29 cellular contexts compared by ENCODE assay signal in the genomic region with DNA sequence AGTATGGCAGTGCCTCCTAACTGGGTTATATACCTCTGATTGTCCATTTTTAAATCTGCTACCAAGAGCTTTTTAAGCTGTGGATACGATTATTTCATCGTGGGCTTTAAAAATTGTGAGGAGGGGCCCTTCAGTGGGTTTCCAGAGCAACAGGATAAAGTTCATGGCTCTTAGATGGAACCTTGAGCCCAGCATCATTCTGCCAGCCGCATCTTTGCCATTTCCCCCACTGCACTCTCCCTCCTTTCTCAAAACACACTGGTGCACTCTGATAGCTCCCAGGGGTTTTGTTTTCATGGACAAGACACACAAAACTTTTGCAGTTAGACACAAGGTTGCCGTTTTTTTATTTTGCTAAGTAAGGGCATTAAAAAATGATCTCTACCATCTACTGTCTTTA. TPM values are rescaled to one million over a fixed set of nuclear protein-coding genes. Genes with fewer than 3 reads are reported as not detected.
DNase-seq lines count a peak whose midpoint lies in the region; ATAC-seq, FAIRE-seq and TF ChIP-seq lines count a peak whose summit lies in the region.
"Had no signal": no experiment of that assay in that cellular context is flagged by ENCODE, and none has a peak within 500 bp of the region (broad histone marks: within the 10 kb centered on the region; RNA-seq: fewer than 3 reads in every experiment).

No MANE protein-coding gene starts in this region.

- TF ChIP-seq CTCF in Calu3 (IDR thresholded peaks at IDR 0.05; ENCODE audit: unreplicated experiment) (no peak), HepG2 (CRISPR knock-in tag; IDR thresholded peaks at IDR 0.05) (no peak), testis (IDR thresholded peaks at IDR 0.05) (no peak)

- H3K27me3 Mint-ChIP-seq in Calu3 (ENCODE audit: unreplicated experiment), result no peaks in the 10 kb centered on the region
- H3K27me3 Mint-ChIP-seq: B cell; central memory CD8-positive, alpha-beta T cell; memory B cell; stimulated activated naive B cell treated with anti-CD40 and anti-IgM and Interleukin-4, amounts not matched to agents 10 μg/mL and 1 μg/mL and 100 μg/mL, for 72 hours had no signal

- H3K36me3 Mint-ChIP-seq in Calu3 (ENCODE audit: insufficient read depth, unreplicated experiment), result peaks cover 10% of the 10 kb centered on the region
- H3K36me3 Mint-ChIP-seq: immature natural killer cell had no signal

- H3K27ac Mint-ChIP-seq in Calu3 (ENCODE audit: unreplicated experiment), result peak overlapping the region; percentile 65
- H3K27ac Mint-ChIP-seq: B cell; memory B cell; stimulated activated naive B cell treated with anti-CD40 and anti-IgM and Interleukin-4, amounts not matched to agents 10 μg/mL and 1 μg/mL and 100 μg/mL, for 72 hours had no signal

- DNase-seq in Calu3 (no peak), adipocyte (ENCODE audit: low read depth) (no peak), HepG2 (ENCODE audit: low spot score) (no peak), testis (no peak), GM19239 (ENCODE audit: insufficient read length, low spot score) (no peak)
- DNase-seq: ACHN; activated CD4-positive, alpha-beta T cell treated with anti-CD3 and anti-CD28 coated beads, Interleukin-2, amount 50 U/mL, for 4 hours; activated CD4-positive, CD25-positive, alpha-beta regulatory T cell; activated naive CD4-positive, alpha-beta T cell treated with Interleukin-2 at 50 U/mL for 16 hours; activated T-cell treated with anti-CD3 and anti-CD28 coated beads, Interleukin-2, amount 50 U/mL, for 48 hours; H9; hypothalamus; immature natural killer cell; left colon; MV-4-11; NCI-H446; pancreas; retina; stimulated activated naive B cell treated with anti-CD40 and anti-IgM and Interleukin-4, amounts not matched to agents 10 μg/mL and 1 μg/mL and 100 μg/mL, for 72 hours; T-helper 1 cell had no signal

- BruUV-seq in Calu3 (replicated peaks; lab: Mats Ljungman, UMichigan) (no TSS peak), HepG2 (replicated peaks; lab: Mats Ljungman, UMichigan) (no TSS peak)

- H3K27ac ChIP-seq in HepG2 (ENCODE audit: extremely low read length, insufficient read depth, low read length), result peak overlapping the region; percentile 88
- peak overlapping the region; percentile 97 for H3K27ac ChIP-seq in subcutaneous abdominal adipose tissue (ENCODE audit: low read depth, low read length)
- H3K27ac ChIP-seq in testis, result no peak overlapping the region

- peaks cover 92% of the 10 kb centered on the region for H3K79me2 ChIP-seq in HepG2 (ENCODE audit: insufficient read depth, low read length)

- no peaks in the 10 kb centered on the region; the same call in 1 of the 2 replicates for H4K20me1 ChIP-seq in HepG2 (ENCODE audit: insufficient read depth, low read length)

- H3K9me3 ChIP-seq in adipocyte (ENCODE audit: control insufficient read depth, low read length) (no peaks in the 10 kb centered on the region), HepG2 (ENCODE audit: low read length) (no peaks in the 10 kb centered on the region), subcutaneous abdominal adipose tissue (ENCODE audit: control insufficient read depth in 5 of 5, low read length in 5 of 5) (no peaks in the 10 kb centered on the region), testis (no peaks in the 10 kb centered on the region)
- H3K9me3 ChIP-seq: pancreas had no signal

- POLR2A ChIA-PET in HepG2 (lab: Yijun Ruan, JAX), result interaction anchor here (0.7 to 2.1 kb wide), 5 partner anchors 8 to 119 kb away, joined by 3 to 7 read pairs (median 3); no protein-coding TSS in a partner anchor

- no peak for TF ChIP-seq POLR2A in HepG2 (IDR thresholded peaks at IDR 0.05; ENCODE audit: insufficient read depth in 1 of 2, low read depth in 2 of 2, low read length in 2 of 2)
- no peak for TF ChIP-seq POLR2A in testis (IDR thresholded peaks at IDR 0.05)

- H3K4me3 ChIP-seq in adipocyte (ENCODE audit: low read length) (no peak overlapping the region), HepG2 (replicated peaks in 1 of 3; ENCODE audit: insufficient read depth in 1 of 3, low read depth in 2 of 3, low read length in 3 of 3) (peak overlapping the region in 1 of 3 experiments; percentile 34; a peak in 1 of 6 replicates), subcutaneous abdominal adipose tissue (ENCODE audit: low read depth in 1 of 5, low read length in 5 of 5) (no peak overlapping the region), testis (no peak overlapping the region)
- H3K4me3 ChIP-seq: pancreas, skin epidermis had no signal

- CTCF ChIA-PET in Calu3 (lab: Charles Lee), result no interaction called here
- CTCF ChIA-PET in HepG2 (lab: Yijun Ruan, JAX; ENCODE audit: low intra/inter-chr PET ratio, low total read pairs), result no interaction called here

- H2AFZ ChIP-seq in HepG2 (ENCODE audit: low read length), result no peak overlapping the region

- no peak for TF ChIP-seq RAD21 in HepG2 (CRISPR knock-in tag; IDR thresholded peaks at IDR 0.05)

- TF ChIP-seq EP300 in HepG2 (IDR thresholded peaks at IDR 0.05; ENCODE audit: low read depth in 2 of 2, low read length in 2 of 2) (peak in 1 of 2 experiments; percentile 34; a peak in 2 of 4 replicates), HepG2 (CRISPR knock-in tag; IDR thresholded peaks at IDR 0.05; ENCODE audit: borderline replicate concordance) (no peak)

- intact Hi-C loops in Calu3 (cut with micrococcal nuclease; ENCODE audit: unreplicated experiment) (no loop called here), HepG2 (cut with micrococcal nuclease; ENCODE audit: unreplicated experiment) (loop anchor here (2.0 to 10.0 kb wide), 4 partner anchors 15 to 383 kb away; a partner anchor contains a TSS), testis (cut with DNase I; ENCODE audit: low total_unique reads) (no loop called here)

- peaks cover 52% of the 10 kb centered on the region for H3K4me1 Mint-ChIP-seq in Calu3 (ENCODE audit: low read depth, unreplicated experiment)

- peak overlapping the region; percentile 10 for H3K4me3 Mint-ChIP-seq in Calu3 (ENCODE audit: low read depth, unreplicated experiment)
- H3K4me3 Mint-ChIP-seq: B cell; central memory CD8-positive, alpha-beta T cell; H9; immature natural killer cell; memory B cell; neural crest cell; stimulated activated naive B cell treated with anti-CD40 and anti-IgM and Interleukin-4, amounts not matched to agents 10 μg/mL and 1 μg/mL and 100 μg/mL, for 72 hours had no signal

- peak overlapping the region; percentile 66 for H3K4me2 ChIP-seq in HepG2 (ENCODE audit: low read depth, low read length)

- ATAC-seq in HepG2 (no peak), HG02938 (IDR thresholded peaks at IDR 0.05; ENCODE audit: unreplicated experiment) (no peak), GM18519 (IDR thresholded peaks at IDR 0.05; ENCODE audit: low FRiP score, unreplicated experiment) (no peak)

- in situ Hi-C loops in HepG2 (cut with HindIII; ENCODE audit: extremely low pct_ligation_motif_present, low pct_unique_long_range_greater_than_20kb), result no loop called here

- peak overlapping the region; percentile 59 for H3K9ac ChIP-seq in adipocyte (ENCODE audit: low read length)
- H3K9ac ChIP-seq in HepG2 (ENCODE audit: insufficient read depth, low read depth, low read length), result peak overlapping the region; percentile 51
- peak overlapping the region in 2 of 5 donors; percentile 17 to 31 for H3K9ac ChIP-seq in subcutaneous abdominal adipose tissue (ENCODE audit: low read length in 5 of 5)

- FAIRE-seq in HepG2 (lab: Jason Lieb, UNC), result no peak
- no peak for FAIRE-seq in GM19239 (lab: Jason Lieb, UNC)
- FAIRE-seq: GM12891, pancreas had no signal

- WGBS in HepG2 (ENCODE audit: low lambda C conversion rate), result 10% methylated on average over 4 of the region's 4 CpGs
- WGBS in testis, 2 donors, result 60 to 66% methylated on average over 4 of the region's 4 CpGs

- H3K27me3 ChIP-seq in adipocyte (replicated peaks; ENCODE audit: control insufficient read depth, insufficient read depth, low read length) (no peaks in the 10 kb centered on the region), HepG2 (ENCODE audit: control insufficient read depth in 1 of 2, insufficient read depth in 2 of 2, low read length in 2 of 2) (no peaks in the 10 kb centered on the region), subcutaneous abdominal adipose tissue (ENCODE audit: control insufficient read depth in 5 of 5, insufficient read depth in 4 of 5, low read length in 5 of 5) (no peaks in the 10 kb centered on the region), testis (no peaks in the 10 kb centered on the region)
- H3K27me3 ChIP-seq: pancreas had no signal

- H3K36me3 ChIP-seq in adipocyte (ENCODE audit: control insufficient read depth, insufficient read depth, low read length, severe bottlenecking) (no peaks in the 10 kb centered on the region), HepG2 (replicated peaks in 1 of 2; ENCODE audit: control insufficient read depth in 1 of 2, insufficient read depth in 2 of 2, low read length in 2 of 2) (peaks cover 0 to 7% of the 10 kb centered on the region in 2 experiments; a peak in 2 of 5 replicates), subcutaneous abdominal adipose tissue (ENCODE audit: control insufficient read depth in 5 of 5, insufficient read depth in 5 of 5, low read length in 5 of 5) (peaks cover 0 to 2% (median 0%) of the 10 kb centered on the region in 5 donors), testis (ENCODE audit: low read depth, missing control alignments) (no peaks in the 10 kb centered on the region)
- H3K36me3 ChIP-seq: pancreas had no signal

- H3K4me1 ChIP-seq in adipocyte (ENCODE audit: control insufficient read depth, insufficient read depth, low read length), result peaks cover 60% of the 10 kb centered on the region
- peaks cover 100% of the 10 kb centered on the region for H3K4me1 ChIP-seq in HepG2 (ENCODE audit: insufficient read depth, low read length)
- peaks cover 11 to 82% (median 72%) of the 10 kb centered on the region in 5 donors for H3K4me1 ChIP-seq in subcutaneous abdominal adipose tissue (ENCODE audit: control insufficient read depth in 5 of 5, insufficient read depth in 5 of 5, low read length in 5 of 5)
- peaks cover 26% of the 10 kb centered on the region for H3K4me1 ChIP-seq in testis

- no peaks in the 10 kb centered on the region for H3K9me3 Mint-ChIP-seq in Calu3 (ENCODE audit: low read depth, unreplicated experiment)
- H3K9me3 Mint-ChIP-seq: central memory CD8-positive, alpha-beta T cell; H9; immature natural killer cell; memory B cell; neural crest cell; stimulated activated naive B cell treated with anti-CD40 and anti-IgM and Interleukin-4, amounts not matched to agents 10 μg/mL and 1 μg/mL and 100 μg/mL, for 72 hours had no signal

RNA-seq across cellular contexts. Expression of a gene that starts 54.1 kb away (rescaled TPM):
- total RNA-seq in Calu3 (2022), result 38.4 and 42.9 TPM in 2 replicates
- total RNA-seq in HepG2 (2016; rRNA removed; fragmentation: Illumina TruSeq; extraction: Trizol), result 23.2 and 23.4 TPM in 2 replicates
- total RNA-seq in HepG2 (2016; cell fraction: cytosol; rRNA removed; fragmentation: Illumina TruSeq; extraction: Trizol; ENCODE audit: low read depth), result 62.4 and 75.9 TPM in 2 replicates
- 21.2 and 23.3 TPM in 2 replicates for total RNA-seq in HepG2 (2016; cell fraction: insoluble cytoplasmic fraction; rRNA removed; fragmentation: Illumina TruSeq; extraction: Trizol)
- total RNA-seq in HepG2 (2016; cell fraction: membrane; rRNA removed; fragmentation: Illumina TruSeq; extraction: Trizol), result 33.9 and 40.6 TPM in 2 replicates
- 50.2 and 60.1 TPM in 2 replicates for total RNA-seq in HepG2 (2016; cell fraction: nucleus; rRNA removed; fragmentation: Illumina TruSeq; extraction: Trizol)
- 6.1 and 6.2 TPM in 2 replicates for polyA plus RNA-seq in HepG2 (2011; rRNA removed)
- polyA plus RNA-seq in HepG2 (2011; cell fraction: cytosol; rRNA removed), result 3.7 and 4.4 TPM in 2 replicates
- polyA plus RNA-seq in HepG2 (2011; cell fraction: nucleus; rRNA removed), result 24.2 and 27.1 TPM in 2 replicates
- polyA plus RNA-seq in HepG2 (2012), result 19.5 and 19.9 TPM in 2 replicates
- 0.71 and 1.1 TPM in 2 replicates for polyA plus RNA-seq in HepG2 (2016; cell fraction: cytosol; fragmentation: Illumina TruSeq; extraction: Trizol; ENCODE audit: low read depth)
- 12.3 and 15.5 TPM in 2 replicates for polyA plus RNA-seq in HepG2 (2016; cell fraction: insoluble cytoplasmic fraction; fragmentation: Illumina TruSeq; extraction: Trizol; ENCODE audit: low read depth)
- polyA plus RNA-seq in HepG2 (2016; cell fraction: membrane; fragmentation: Illumina TruSeq; extraction: Trizol; ENCODE audit: low read depth), result 1.6 and 2.2 TPM in 2 replicates
- polyA plus RNA-seq in HepG2 (2016; cell fraction: nucleus; fragmentation: Illumina TruSeq; extraction: Trizol; ENCODE audit: insufficient read depth, low read depth), result 45.7 and 47.4 TPM in 2 replicates
- polyA minus RNA-seq in HepG2 (2011; rRNA and poly(A)+ RNA removed; ENCODE audit: low replicate concordance), result 33.6 and 65.0 TPM in 2 replicates
- 27.1 and 37.4 TPM in 2 replicates for polyA minus RNA-seq in HepG2 (2011; cell fraction: cytosol; rRNA and poly(A)+ RNA removed)
- polyA minus RNA-seq in HepG2 (2011; cell fraction: nucleus; rRNA and poly(A)+ RNA removed), result 65.6 and 67.6 TPM in 2 replicates
- 10 to 100 TPM; 75.0 to 79.2 TPM for total RNA-seq in testis
- 30.0 TPM for polyA plus RNA-seq in testis (ENCODE audit: insufficient read depth, low read depth, low replicate concordance)

Comparison
In these comparisons a context has a peak if more than half of its experiments do, and no peak if none do; other contexts are left out.
1. H3K27ac ChIP-seq: peak in HepG2 (single experiment) and subcutaneous abdominal adipose tissue (single experiment); none in testis (0 of 2).